8 cellular contexts compared by ENCODE assay signal in genomic region chr3:44338010-44338827, GRCh38. TPM values are rescaled to one million over a fixed set of nuclear protein-coding genes. Genes with fewer than 3 reads are reported as not detected.
DNase-seq lines count a peak whose midpoint lies in the region; ATAC-seq, FAIRE-seq and TF ChIP-seq lines count a peak whose summit lies in the region.

A gene with protein sequence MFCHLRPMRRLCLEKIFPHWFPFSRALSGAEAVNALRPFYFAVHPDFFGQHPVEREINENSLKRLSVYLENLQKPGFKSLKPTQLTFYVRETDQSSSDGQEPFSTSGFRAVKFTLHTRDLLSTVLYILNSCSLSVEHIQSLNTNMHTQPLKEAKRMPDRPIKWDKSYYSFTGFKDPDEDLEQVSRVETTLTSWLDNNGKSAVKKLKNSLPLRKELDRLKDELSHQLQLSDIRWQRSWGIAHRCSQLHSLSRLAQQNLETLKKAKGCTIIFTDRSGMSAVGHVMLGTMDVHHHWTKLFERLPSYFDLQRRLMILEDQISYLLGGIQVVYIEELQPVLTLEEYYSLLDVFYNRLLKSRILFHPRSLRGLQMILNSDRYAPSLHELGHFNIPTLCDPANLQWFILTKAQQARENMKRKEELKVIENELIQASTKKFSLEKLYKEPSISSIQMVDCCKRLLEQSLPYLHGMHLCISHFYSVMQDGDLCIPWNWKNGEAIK (plus strand): TSS chr3:44338766. CDS start chr3:44354783, 16,017 bp downstream.

- peak; percentile 58 for TF ChIP-seq RAD21 in HepG2 (CRISPR knock-in tag; IDR thresholded peaks at IDR 0.05)

- peak within 1 kb of the TSS; percentile 88 for H3K4me2 ChIP-seq in HepG2 (ENCODE audit: low read depth, low read length)

- 2% methylated on average over 25 of the region's 77 CpGs for WGBS in HepG2 (ENCODE audit: low lambda C conversion rate)

- no peaks in the 10 kb centered on the region for H3K27me3 Mint-ChIP-seq in dendritic cell treated with granulocyte-macrophage colony-stimulating factor and Interleukin-4, amounts not matched to agents 40 ng/mL and 50 ng/mL, for 4 days

- H3K79me2 ChIP-seq in HepG2 (ENCODE audit: insufficient read depth, low read length): peaks cover 27% of the 10 kb centered on the region

- no peaks in the 10 kb centered on the region for H4K20me1 ChIP-seq in HepG2 (ENCODE audit: insufficient read depth, low read length)

- DNase-seq in C1 segment of cervical spinal cord (lab: John Stamatoyannopoulos, UW) (peak; percentile 79 to 99 (median 97)), NCI-H748 (lab: John Stamatoyannopoulos, UW; ENCODE audit: unreplicated experiment) (peak; percentile 95), HepG2 (ENCODE audit: low spot score) (peak; percentile 94)
- peak; percentile 96 to 98 for DNase-seq in activated CD4-positive, alpha-beta T cell treated with anti-CD3 and anti-CD28 coated beads, Interleukin-2, amount 50 U/mL, for 24 hours (ENCODE audit: low read depth in 1 of 2, low spot score in 1 of 2)
- peak; percentile 99 for DNase-seq in stimulated activated CD4-positive, alpha-beta T cell treated with anti-CD3 and anti-CD28 coated beads, Interleukin-4, amount 100 ng/mL, for 1 hour

- H2AFZ ChIP-seq in HepG2 (ENCODE audit: low read length): peak within 1 kb of the TSS; percentile 71

- TF ChIP-seq EP300 in HepG2 (IDR thresholded peaks at IDR 0.05; ENCODE audit: low read depth in 2 of 2, low read length in 2 of 2) (no peak), HepG2 (CRISPR knock-in tag; IDR thresholded peaks at IDR 0.05; ENCODE audit: borderline replicate concordance) (no peak; the same call in 1 of the 2 replicates)

- no TSS peak for BruUV-seq in HepG2 (replicated peaks; lab: Mats Ljungman, UMichigan)

- H3K27ac Mint-ChIP-seq in dendritic cell treated with granulocyte-macrophage colony-stimulating factor and Interleukin-4, amounts not matched to agents 40 ng/mL and 50 ng/mL, for 4 days: peak within 1 kb of the TSS; percentile 98

- intact Hi-C loops in dendritic cell treated with granulocyte-macrophage colony-stimulating factor and Interleukin-4, amounts not matched to agents 40 ng/mL and 50 ng/mL, for 4 days (cut with micrococcal nuclease): loop anchor here (1.0 to 5.0 kb wide), 5 partner anchors 102 to 716 kb away; partner anchors contain the start of genes ANO10 and TMEM42
- intact Hi-C loops in HepG2 (cut with micrococcal nuclease; ENCODE audit: unreplicated experiment): loop anchor here (1.0 to 10.0 kb wide), 3 partner anchors 101 to 1897 kb away; no protein-coding TSS in a partner anchor

- no peaks in the 10 kb centered on the region; a peak in 1 of 5 replicates for H3K27me3 ChIP-seq in HepG2 (ENCODE audit: control insufficient read depth in 1 of 2, insufficient read depth in 2 of 2, low read length in 2 of 2)

- peaks cover 59% of the 10 kb centered on the region for H3K4me1 ChIP-seq in HepG2 (ENCODE audit: insufficient read depth, low read length)

- peaks cover 31% of the 10 kb centered on the region for H3K4me1 Mint-ChIP-seq in dendritic cell treated with granulocyte-macrophage colony-stimulating factor and Interleukin-4, amounts not matched to agents 40 ng/mL and 50 ng/mL, for 4 days (ENCODE audit: low read depth)

- peak within 1 kb of the TSS; percentile 96 for H3K27ac ChIP-seq in HepG2 (ENCODE audit: extremely low read length, insufficient read depth, low read length)

- no peaks in the 10 kb centered on the region for H3K9me3 Mint-ChIP-seq in dendritic cell treated with granulocyte-macrophage colony-stimulating factor and Interleukin-4, amounts not matched to agents 40 ng/mL and 50 ng/mL, for 4 days

- H3K36me3 Mint-ChIP-seq in dendritic cell treated with granulocyte-macrophage colony-stimulating factor and Interleukin-4, amounts not matched to agents 40 ng/mL and 50 ng/mL, for 4 days (ENCODE audit: low read depth): peaks cover 20% of the 10 kb centered on the region

- FAIRE-seq in HepG2 (lab: Jason Lieb, UNC): peak; percentile 46

- peak; percentile 39; the same call in 1 of the 2 replicates for TF ChIP-seq CTCF in HepG2 (CRISPR knock-in tag; IDR thresholded peaks at IDR 0.05)

- in situ Hi-C loops in HepG2 (cut with HindIII; ENCODE audit: extremely low pct_ligation_motif_present, low pct_unique_long_range_greater_than_20kb): no loop called here

- peak within 1 kb of the TSS; percentile 86 for H3K9ac ChIP-seq in HepG2 (ENCODE audit: insufficient read depth, low read depth, low read length)

- peak within 1 kb of the TSS; percentile 85 for H3K4me3 Mint-ChIP-seq in dendritic cell treated with granulocyte-macrophage colony-stimulating factor and Interleukin-4, amounts not matched to agents 40 ng/mL and 50 ng/mL, for 4 days

- CTCF ChIA-PET in HepG2 (lab: Yijun Ruan, JAX; ENCODE audit: low intra/inter-chr PET ratio, low total read pairs): no interaction called here

- POLR2A ChIA-PET in HepG2 (lab: Yijun Ruan, JAX): interaction anchor here (0.6 to 3.9 kb wide), 30 partner anchors 8 to 423 kb away, joined by 3 to 67 read pairs (median 4); partner anchors contain the start of genes KIAA1143, KIF15 and ZNF445

- no peaks in the 10 kb centered on the region for H3K9me3 ChIP-seq in HepG2 (ENCODE audit: low read length)

- H3K4me3 ChIP-seq in HepG2 (replicated peaks in 1 of 3; ENCODE audit: insufficient read depth in 1 of 3, low read depth in 2 of 3, low read length in 3 of 3): peak within 1 kb of the TSS; percentile 80 to 90 (median 81)

- peak; percentile 90 for ATAC-seq in GM19351 (IDR thresholded peaks at IDR 0.05; ENCODE audit: unreplicated experiment)
- peak; percentile 94 for ATAC-seq in HG03521 (IDR thresholded peaks at IDR 0.05; ENCODE audit: unreplicated experiment)
- ATAC-seq in HepG2: peak; percentile 96

- peaks cover 0 to 1% of the 10 kb centered on the region in 2 experiments; a peak in 1 of 5 replicates for H3K36me3 ChIP-seq in HepG2 (replicated peaks in 1 of 2; ENCODE audit: control insufficient read depth in 1 of 2, insufficient read depth in 2 of 2, low read length in 2 of 2)

- peak in 1 of 2 experiments; percentile 74 for TF ChIP-seq POLR2A in HepG2 (IDR thresholded peaks at IDR 0.05; ENCODE audit: insufficient read depth in 1 of 2, low read depth in 2 of 2, low read length in 2 of 2)

TF ChIP-seq in HepG2, 621 proteins besides CTCF, POLR2A, EP300 and RAD21 (continues in another document):
- peak; percentile 92 for TF ChIP-seq CREB3 (CRISPR knock-in tag; IDR thresholded peaks at IDR 0.05)
- 0 out of 2 replicates have a peak, but pooled peaks have one; percentile 89 for TF ChIP-seq ZNF552 (CRISPR knock-in tag; IDR thresholded peaks at IDR 0.05; ENCODE audit: borderline replicate concordance)
- peak; percentile 66; the same call in 1 of the 2 replicates for TF ChIP-seq ATF1 (CRISPR knock-in tag; IDR thresholded peaks at IDR 0.05)
- TF ChIP-seq, protein P1, sequence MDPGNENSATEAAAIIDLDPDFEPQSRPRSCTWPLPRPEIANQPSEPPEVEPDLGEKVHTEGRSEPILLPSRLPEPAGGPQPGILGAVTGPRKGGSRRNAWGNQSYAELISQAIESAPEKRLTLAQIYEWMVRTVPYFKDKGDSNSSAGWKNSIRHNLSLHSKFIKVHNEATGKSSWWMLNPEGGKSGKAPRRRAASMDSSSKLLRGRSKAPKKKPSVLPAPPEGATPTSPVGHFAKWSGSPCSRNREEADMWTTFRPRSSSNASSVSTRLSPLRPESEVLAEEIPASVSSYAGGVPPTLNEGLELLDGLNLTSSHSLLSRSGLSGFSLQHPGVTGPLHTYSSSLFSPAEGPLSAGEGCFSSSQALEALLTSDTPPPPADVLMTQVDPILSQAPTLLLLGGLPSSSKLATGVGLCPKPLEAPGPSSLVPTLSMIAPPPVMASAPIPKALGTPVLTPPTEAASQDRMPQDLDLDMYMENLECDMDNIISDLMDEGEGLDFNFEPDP (CRISPR knock-in tag; conservative IDR thresholded peaks at IDR 0.05): 0 out of 2 replicates have a peak, but pooled peaks have one; percentile 86
- peak; percentile 87 for TF ChIP-seq MEF2D (CRISPR knock-in tag; IDR thresholded peaks at IDR 0.05)
- peak; percentile 54; the same call in 1 of the 2 replicates for TF ChIP-seq ZNF234 (CRISPR knock-in tag; conservative IDR thresholded peaks at IDR 0.05)
- peak; percentile 96 for TF ChIP-seq ZNF761 (CRISPR knock-in tag; conservative IDR thresholded peaks at IDR 0.05)
- no peak for TF ChIP-seq ZNF24 (IDR thresholded peaks at IDR 0.05)
- peak; percentile 90; the same call in 1 of the 2 replicates for TF ChIP-seq ZNF749 (CRISPR knock-in tag; IDR thresholded peaks at IDR 0.05; ENCODE audit: borderline replicate concordance)
- TF ChIP-seq SALL1 (CRISPR knock-in tag; IDR thresholded peaks at IDR 0.05): peak; percentile 99

RNA-seq across cellular contexts. Expression of the gene that starts here (rescaled TPM):
- total RNA-seq in HepG2 (2016; rRNA removed; fragmentation: Illumina TruSeq; extraction: Trizol): 16.9 and 21.1 TPM in 2 replicates
- total RNA-seq in HepG2 (2016; cell fraction: cytosol; rRNA removed; fragmentation: Illumina TruSeq; extraction: Trizol; ENCODE audit: low read depth): 6.7 and 7.8 TPM in 2 replicates
- total RNA-seq in HepG2 (2016; cell fraction: insoluble cytoplasmic fraction; rRNA removed; fragmentation: Illumina TruSeq; extraction: Trizol): 17.8 and 21.2 TPM in 2 replicates
- total RNA-seq in HepG2 (2016; cell fraction: membrane; rRNA removed; fragmentation: Illumina TruSeq; extraction: Trizol): 20.0 and 22.2 TPM in 2 replicates
- 15.7 and 17.9 TPM in 2 replicates for total RNA-seq in HepG2 (2016; cell fraction: nucleus; rRNA removed; fragmentation: Illumina TruSeq; extraction: Trizol)
- polyA plus RNA-seq in HepG2 (2011; rRNA removed): 19.0 and 22.6 TPM in 2 replicates
- polyA plus RNA-seq in HepG2 (2011; cell fraction: cytosol; rRNA removed): 11.0 and 16.5 TPM in 2 replicates
- 6.5 and 9.8 TPM in 2 replicates for polyA plus RNA-seq in HepG2 (2011; cell fraction: nucleus; rRNA removed)
- polyA plus RNA-seq in HepG2 (2012): 15.7 and 18.9 TPM in 2 replicates
- 4.5 and 5.9 TPM in 2 replicates for polyA plus RNA-seq in HepG2 (2016; cell fraction: cytosol; fragmentation: Illumina TruSeq; extraction: Trizol; ENCODE audit: low read depth)
- polyA plus RNA-seq in HepG2 (2016; cell fraction: insoluble cytoplasmic fraction; fragmentation: Illumina TruSeq; extraction: Trizol; ENCODE audit: low read depth): 22.1 and 23.4 TPM in 2 replicates
- polyA plus RNA-seq in HepG2 (2016; cell fraction: membrane; fragmentation: Illumina TruSeq; extraction: Trizol; ENCODE audit: low read depth): 15.2 and 16.2 TPM in 2 replicates
- 16.2 and 16.8 TPM in 2 replicates for polyA plus RNA-seq in HepG2 (2016; cell fraction: nucleus; fragmentation: Illumina TruSeq; extraction: Trizol; ENCODE audit: insufficient read depth, low read depth)
- 14.6 and 18.4 TPM in 2 replicates for polyA minus RNA-seq in HepG2 (2011; rRNA and poly(A)+ RNA removed; ENCODE audit: low replicate concordance)
- polyA minus RNA-seq in HepG2 (2011; cell fraction: cytosol; rRNA and poly(A)+ RNA removed): 13.4 and 14.5 TPM in 2 replicates
- 38.5 and 44.3 TPM in 2 replicates for polyA minus RNA-seq in HepG2 (2011; cell fraction: nucleus; rRNA and poly(A)+ RNA removed)

Comparison
In these comparisons a context has a peak if more than half of its experiments do, and no peak if none do; other contexts are left out.
1. Peak in every context shown above with its lines: DNase-seq, ATAC-seq, H3K4me3 ChIP-seq and H3K27ac ChIP-seq.